Comparison of ENCODE assay signal across 17 cellular contexts in genomic region chr12:96091833-96092232, GRCh38. TPM values are rescaled to one million over a fixed set of nuclear protein-coding genes. Genes with fewer than 3 reads are reported as not detected.
DNase-seq lines count a peak whose midpoint lies in the region; ATAC-seq, FAIRE-seq and TF ChIP-seq lines count a peak whose summit lies in the region.
"Had no signal": no experiment of that assay in that cellular context is flagged by ENCODE, and none has a peak within 500 bp of the region (broad histone marks: within the 10 kb centered on the region; RNA-seq: fewer than 3 reads in every experiment).

No MANE protein-coding gene starts in this region.

- no peak overlapping the region for H3K27ac ChIP-seq in A549
- H3K27ac ChIP-seq: heart right ventricle, transverse colon had no signal

- no peaks in the 10 kb centered on the region for H3K36me3 ChIP-seq in MG63
- H3K36me3 ChIP-seq: heart right ventricle, transverse colon had no signal

- no peak for TF ChIP-seq EP300 in A549 (IDR thresholded peaks at IDR 0.05)

- no peak overlapping the region for H3K4me2 ChIP-seq in A549

- H3K9me3 ChIP-seq in A549 (0 out of 3 replicates have a peak, but pooled peaks cover 7% of the 10 kb centered on the region), MG63 (peaks cover 2% of the 10 kb centered on the region)
- H3K9me3 ChIP-seq: transverse colon had no signal

- FAIRE-seq in A549 (lab: Jason Lieb, UNC): no peak

- peaks cover 7% of the 10 kb centered on the region; the same call in 1 of the 3 replicates for H3K4me1 ChIP-seq in A549
- H3K4me1 ChIP-seq: transverse colon had no signal

- peak; percentile 55 to 72; a peak in 3 of 6 replicates for ATAC-seq in A549
- no peak for ATAC-seq in HG02938 (IDR thresholded peaks at IDR 0.05; ENCODE audit: unreplicated experiment)
- ATAC-seq: activated CD8-positive, alpha-beta memory T cell treated with anti-CD3 and anti-CD28 coated beads, Interleukin-2, amount 10 ng/mL, durations not matched to agents 7 days and 5 days; heart right ventricle; left cardiac atrium had no signal

- TF ChIP-seq POLR2A in A549 (IDR thresholded peaks at IDR 0.05; ENCODE audit: low read length): no peak

- POLR2A ChIA-PET in A549 (lab: Yijun Ruan, JAX): no interaction called here

- DNase-seq in A549 (ENCODE audit: low read depth in 1 of 2, low spot score in 1 of 2) (peak in 1 of 2 experiments; percentile 44), ELR (ENCODE audit: low read depth) (peak; percentile 38), NCI-H69 (lab: John Stamatoyannopoulos, UW) (peak; percentile 44), choroid plexus epithelial cell (ENCODE audit: low read depth) (peak; percentile 20), MG63 (no peak), C1 segment of cervical spinal cord (lab: John Stamatoyannopoulos, UW) (no peak)
- no peak for DNase-seq in activated naive CD4-positive, alpha-beta T cell treated with Interleukin-2 at 50 U/mL for 16 hours
- DNase-seq: activated B cell treated with CpG ODN at 0.5 μM for 24 hours; activated CD8-positive, alpha-beta memory T cell treated with anti-CD3 and anti-CD28 coated beads, Interleukin-2, amount 10 ng/mL, durations not matched to agents 7 days and 5 days; activated naive CD4-positive, alpha-beta T cell; heart right ventricle; KBM-7; left cardiac atrium; NCI-H2081; NCI-H748 treated with DMSO at 0.1 percent for 48 hours; transverse colon had no signal

- H3K27me3 ChIP-seq in MG63: no peaks in the 10 kb centered on the region
- H3K27me3 ChIP-seq: heart right ventricle, transverse colon had no signal

- TF ChIP-seq CTCF in A549 (IDR thresholded peaks at IDR 0.05) (no peak), choroid plexus epithelial cell (conservative IDR thresholded peaks at IDR 0.05; ENCODE audit: low read depth, low read length) (peak; percentile 32)

- CTCF ChIA-PET in A549 (lab: Yijun Ruan, JAX): interaction anchor here (1.5 to 1.9 kb wide), 2 partner anchors 17 to 121 kb away, joined by 4 to 6 read pairs; no protein-coding TSS in a partner anchor

- H3K4me3 ChIP-seq in A549: no peak overlapping the region
- no peak overlapping the region for H3K4me3 ChIP-seq in choroid plexus epithelial cell (ENCODE audit: low read depth, low read length)
- H3K4me3 ChIP-seq in MG63: no peak overlapping the region
- H3K4me3 ChIP-seq: heart right ventricle, transverse colon had no signal

- TF ChIP-seq RAD21 in A549 (conservative IDR thresholded peaks at IDR 0.05 in 1 of 2, IDR thresholded peaks at IDR 0.05 in 1 of 2): peak in 1 of 2 experiments; percentile 33; a peak in 2 of 5 replicates

- 77% methylated on average over 1 of the region's 1 CpG for WGBS in A549 (ENCODE audit: missing lambda C conversion rate)

TF ChIP-seq in A549, 52 proteins besides CTCF, POLR2A, EP300 and RAD21:
- TF ChIP-seq HES2 (IDR thresholded peaks at IDR 0.05) (no peak), MAFK (IDR thresholded peaks at IDR 0.05; ENCODE audit: partially characterized antibody) (no peak), FOSL2 (IDR thresholded peaks at IDR 0.05) (no peak), FOSL2 (CRISPR knock-in tag; IDR thresholded peaks at IDR 0.05) (no peak), BHLHE40 (IDR thresholded peaks at IDR 0.05; ENCODE audit: low read depth, low read length) (no peak), RNF2 (IDR thresholded peaks at IDR 0.05; ENCODE audit: borderline replicate concordance, low read depth) (no peak), USF2 (IDR thresholded peaks at IDR 0.05) (no peak), GATA3 (IDR thresholded peaks at IDR 0.05; ENCODE audit: borderline replicate concordance) (no peak), KDM1A (IDR thresholded peaks at IDR 0.05; ENCODE audit: low read depth) (no peak)
TF ChIP-seq in A549: peak in this region for 0.

RNA-seq across cellular contexts. Expression of gene LTA4H, which starts 56.4 kb away (rescaled TPM):
- polyA plus RNA-seq in A549 (2011; rRNA removed) (162 and 174 TPM in 2 replicates), A549 (2017; fragmentation: RNase III; extraction: RNeasy Plus Mini Kit Qiagen cat#74134 plus additional on column Dnase treatment) (122 to 126 TPM (median 124 TPM) in 3 replicates)
- 68.1 and 68.2 TPM in 2 replicates for polyA plus RNA-seq in A549 (2012; cell fraction: cytosol; rRNA removed)
- 54.1 and 73.1 TPM in 2 replicates for polyA plus RNA-seq in A549 (2012; cell fraction: nucleus; rRNA removed)
- polyA minus RNA-seq in A549 (2011; rRNA and poly(A)+ RNA removed): 51.7 and 55.4 TPM in 2 replicates
- total RNA-seq in MG63 (2014; rRNA removed; shearing (Covaris generic); ENCODE audit: low replicate concordance): 45.7 and 50.4 TPM in 2 replicates

Comparison
In these comparisons a context has a peak if more than half of its experiments do, and no peak if none do; other contexts are left out.
1. DNase-seq: peak in ELR (single experiment), NCI-H69 (single experiment) and choroid plexus epithelial cell (single experiment); none in activated naive CD4-positive, alpha-beta T cell treated with Interleukin-2 at 50 U/mL for 16 hours (single experiment), MG63 (single experiment) and C1 segment of cervical spinal cord (0 of 14).